2 cellular contexts compared by ENCODE assay signal in genomic region chr17:57966875-57967274, GRCh38.
TF ChIP-seq lines count a peak whose summit lies in the region.

No MANE protein-coding gene starts in this region.

TF ChIP-seq in HCT116, 20 proteins besides CTCF, POLR2A, EP300 and RAD21 (continued from another document):
- TF ChIP-seq SIN3A (IDR thresholded peaks at IDR 0.05; ENCODE audit: low read depth) (no peak), FOSL1 (IDR thresholded peaks at IDR 0.05; ENCODE audit: low read depth) (no peak), CBX3 (IDR thresholded peaks at IDR 0.05; ENCODE audit: low read depth) (no peak), ZFX (IDR thresholded peaks at IDR 0.05) (no peak), YY1 (IDR thresholded peaks at IDR 0.05; ENCODE audit: extremely low read depth, insufficient replicate concordance, low read depth, low read length) (no peak), ZNF274 (IDR thresholded peaks at IDR 0.05; ENCODE audit: low read depth, low read length) (no peak), POLR2AphosphoS5 (IDR thresholded peaks at IDR 0.05; ENCODE audit: low read depth, low read length) (no peak), REST (IDR thresholded peaks at IDR 0.05; ENCODE audit: low read depth) (no peak), MAX (IDR thresholded peaks at IDR 0.05) (no peak), SRF (IDR thresholded peaks at IDR 0.05; ENCODE audit: low read depth) (no peak), EZH2phosphoT487 (IDR thresholded peaks at IDR 0.05; ENCODE audit: borderline replicate concordance) (no peak), SP1 (IDR thresholded peaks at IDR 0.05; ENCODE audit: low read depth) (no peak), ELF1 (IDR thresholded peaks at IDR 0.05; ENCODE audit: borderline replicate concordance, low read depth) (no peak), CEBPB (IDR thresholded peaks at IDR 0.05; ENCODE audit: low read depth) (no peak), TCF7L2 (IDR thresholded peaks at IDR 0.05; ENCODE audit: borderline replicate concordance, extremely low read depth, insufficient read depth, insufficient read length) (no peak)

TF ChIP-seq in Ishikawa, 13 proteins besides CTCF, POLR2A, EP300 and RAD21 (continued from another document):
- TF ChIP-seq MAX (IDR thresholded peaks at IDR 0.05): no peak
- no peak for TF ChIP-seq YY1 (IDR thresholded peaks at IDR 0.05; ENCODE audit: low read depth)
TF ChIP-seq in Ishikawa: peak in this region for 0.
